Comparison of ENCODE assay signal across 1 cellular context in genomic region chr19:1446713-1447564, GRCh38.
TF ChIP-seq lines count a peak whose summit lies in the region.

No MANE protein-coding gene starts in this region.

TF ChIP-seq in HepG2, 621 proteins besides CTCF, POLR2A, EP300 and RAD21 (continued from another document and continues in another):
- TF ChIP-seq, protein P1, sequence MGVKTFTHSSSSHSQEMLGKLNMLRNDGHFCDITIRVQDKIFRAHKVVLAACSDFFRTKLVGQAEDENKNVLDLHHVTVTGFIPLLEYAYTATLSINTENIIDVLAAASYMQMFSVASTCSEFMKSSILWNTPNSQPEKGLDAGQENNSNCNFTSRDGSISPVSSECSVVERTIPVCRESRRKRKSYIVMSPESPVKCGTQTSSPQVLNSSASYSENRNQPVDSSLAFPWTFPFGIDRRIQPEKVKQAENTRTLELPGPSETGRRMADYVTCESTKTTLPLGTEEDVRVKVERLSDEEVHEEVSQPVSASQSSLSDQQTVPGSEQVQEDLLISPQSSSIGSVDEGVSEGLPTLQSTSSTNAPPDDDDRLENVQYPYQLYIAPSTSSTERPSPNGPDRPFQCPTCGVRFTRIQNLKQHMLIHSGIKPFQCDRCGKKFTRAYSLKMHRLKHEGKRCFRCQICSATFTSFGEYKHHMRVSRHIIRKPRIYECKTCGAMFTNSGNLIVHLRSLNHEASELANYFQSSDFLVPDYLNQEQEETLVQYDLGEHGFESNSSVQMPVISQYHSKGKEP (CRISPR knock-in tag; IDR thresholded peaks at IDR 0.05) = 0 out of 2 replicates have a peak, but pooled peaks have one; percentile 88
- TF ChIP-seq ZFP41 (CRISPR knock-in tag; IDR thresholded peaks at IDR 0.05; ENCODE audit: borderline replicate concordance) (no peak), FOXC1 (CRISPR knock-in tag; IDR thresholded peaks at IDR 0.05; ENCODE audit: borderline replicate concordance) (0 out of 2 replicates have a peak, but pooled peaks have one; percentile 47), ZNF761 (CRISPR knock-in tag; conservative IDR thresholded peaks at IDR 0.05) (no peak), IRF2 (CRISPR knock-in tag; IDR thresholded peaks at IDR 0.05) (no peak), FOXO1 (CRISPR knock-in tag; IDR thresholded peaks at IDR 0.05) (no peak), HES4 (CRISPR knock-in tag; IDR thresholded peaks at IDR 0.05; ENCODE audit: borderline replicate concordance) (peak; percentile 49; the same call in 1 of the 2 replicates), SP140L (CRISPR knock-in tag; IDR thresholded peaks at IDR 0.05; ENCODE audit: borderline replicate concordance) (no peak), TFE3 (CRISPR knock-in tag; IDR thresholded peaks at IDR 0.05) (peak; percentile 60; the same call in 1 of the 2 replicates), SAFB2 (CRISPR knock-in tag; IDR thresholded peaks at IDR 0.05; ENCODE audit: borderline replicate concordance, low read depth) (no peak), PAX8 (CRISPR knock-in tag; IDR thresholded peaks at IDR 0.05; ENCODE audit: borderline replicate concordance) (no peak), ZNF782 (CRISPR knock-in tag; IDR thresholded peaks at IDR 0.05; ENCODE audit: borderline replicate concordance) (no peak), PRMT3 (CRISPR knock-in tag; IDR thresholded peaks at IDR 0.05; ENCODE audit: borderline replicate concordance, low read depth) (0 out of 2 replicates have a peak, but pooled peaks have one; percentile 48), ISL2 (CRISPR knock-in tag; IDR thresholded peaks at IDR 0.05) (0 out of 2 replicates have a peak, but pooled peaks have one; percentile 38), ELF1 (CRISPR knock-in tag; IDR thresholded peaks at IDR 0.05) (no peak), IRF1 (CRISPR knock-in tag; IDR thresholded peaks at IDR 0.05; ENCODE audit: low read depth) (no peak), MTF2 (CRISPR knock-in tag; IDR thresholded peaks at IDR 0.05; ENCODE audit: borderline replicate concordance) (peak; percentile 69; the same call in 1 of the 2 replicates), STAT5B (CRISPR knock-in tag; IDR thresholded peaks at IDR 0.05) (peak; percentile 66; the same call in 1 of the 2 replicates), MYPOP (CRISPR knock-in tag; IDR thresholded peaks at IDR 0.05) (no peak), HBP1 (CRISPR knock-in tag; IDR thresholded peaks at IDR 0.05; ENCODE audit: low read depth) (peak; percentile 35; the same call in 1 of the 2 replicates), HNRNPLL (IDR thresholded peaks at IDR 0.05; ENCODE audit: low read depth, low read length, poor library complexity, severe bottlenecking) (no peak), ZBTB33 (CRISPR knock-in tag; IDR thresholded peaks at IDR 0.05) (no peak), ZNF564 (CRISPR knock-in tag; IDR thresholded peaks at IDR 0.05) (0 out of 2 replicates have a peak, but pooled peaks have one; percentile 41), ZNF691 (CRISPR knock-in tag; IDR thresholded peaks at IDR 0.05; ENCODE audit: borderline replicate concordance, low read depth) (no peak), ZNF563 (CRISPR knock-in tag; IDR thresholded peaks at IDR 0.05) (peak; percentile 52; the same call in 1 of the 2 replicates), HNRNPK (IDR thresholded peaks at IDR 0.05; ENCODE audit: low read depth, low read length, poor library complexity, severe bottlenecking) (no peak), ZFP36L1 (CRISPR knock-in tag; IDR thresholded peaks at IDR 0.05) (no peak), ZNF709 (CRISPR knock-in tag; IDR thresholded peaks at IDR 0.05) (peak; percentile 56; the same call in 1 of the 2 replicates), NFYC (CRISPR knock-in tag; IDR thresholded peaks at IDR 0.05) (no peak)
- TF ChIP-seq, protein P2, sequence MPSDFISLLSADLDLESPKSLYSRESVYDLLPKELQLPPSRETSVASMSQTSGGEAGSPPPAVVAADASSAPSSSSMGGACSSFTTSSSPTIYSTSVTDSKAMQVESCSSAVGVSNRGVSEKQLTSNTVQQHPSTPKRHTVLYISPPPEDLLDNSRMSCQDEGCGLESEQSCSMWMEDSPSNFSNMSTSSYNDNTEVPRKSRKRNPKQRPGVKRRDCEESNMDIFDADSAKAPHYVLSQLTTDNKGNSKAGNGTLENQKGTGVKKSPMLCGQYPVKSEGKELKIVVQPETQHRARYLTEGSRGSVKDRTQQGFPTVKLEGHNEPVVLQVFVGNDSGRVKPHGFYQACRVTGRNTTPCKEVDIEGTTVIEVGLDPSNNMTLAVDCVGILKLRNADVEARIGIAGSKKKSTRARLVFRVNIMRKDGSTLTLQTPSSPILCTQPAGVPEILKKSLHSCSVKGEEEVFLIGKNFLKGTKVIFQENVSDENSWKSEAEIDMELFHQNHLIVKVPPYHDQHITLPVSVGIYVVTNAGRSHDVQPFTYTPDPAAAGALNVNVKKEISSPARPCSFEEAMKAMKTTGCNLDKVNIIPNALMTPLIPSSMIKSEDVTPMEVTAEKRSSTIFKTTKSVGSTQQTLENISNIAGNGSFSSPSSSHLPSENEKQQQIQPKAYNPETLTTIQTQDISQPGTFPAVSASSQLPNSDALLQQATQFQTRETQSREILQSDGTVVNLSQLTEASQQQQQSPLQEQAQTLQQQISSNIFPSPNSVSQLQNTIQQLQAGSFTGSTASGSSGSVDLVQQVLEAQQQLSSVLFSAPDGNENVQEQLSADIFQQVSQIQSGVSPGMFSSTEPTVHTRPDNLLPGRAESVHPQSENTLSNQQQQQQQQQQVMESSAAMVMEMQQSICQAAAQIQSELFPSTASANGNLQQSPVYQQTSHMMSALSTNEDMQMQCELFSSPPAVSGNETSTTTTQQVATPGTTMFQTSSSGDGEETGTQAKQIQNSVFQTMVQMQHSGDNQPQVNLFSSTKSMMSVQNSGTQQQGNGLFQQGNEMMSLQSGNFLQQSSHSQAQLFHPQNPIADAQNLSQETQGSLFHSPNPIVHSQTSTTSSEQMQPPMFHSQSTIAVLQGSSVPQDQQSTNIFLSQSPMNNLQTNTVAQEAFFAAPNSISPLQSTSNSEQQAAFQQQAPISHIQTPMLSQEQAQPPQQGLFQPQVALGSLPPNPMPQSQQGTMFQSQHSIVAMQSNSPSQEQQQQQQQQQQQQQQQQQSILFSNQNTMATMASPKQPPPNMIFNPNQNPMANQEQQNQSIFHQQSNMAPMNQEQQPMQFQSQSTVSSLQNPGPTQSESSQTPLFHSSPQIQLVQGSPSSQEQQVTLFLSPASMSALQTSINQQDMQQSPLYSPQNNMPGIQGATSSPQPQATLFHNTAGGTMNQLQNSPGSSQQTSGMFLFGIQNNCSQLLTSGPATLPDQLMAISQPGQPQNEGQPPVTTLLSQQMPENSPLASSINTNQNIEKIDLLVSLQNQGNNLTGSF (CRISPR knock-in tag; IDR thresholded peaks at IDR 0.05) = peak; percentile 70; the same call in 1 of the 2 replicates
- TF ChIP-seq, protein P3, sequence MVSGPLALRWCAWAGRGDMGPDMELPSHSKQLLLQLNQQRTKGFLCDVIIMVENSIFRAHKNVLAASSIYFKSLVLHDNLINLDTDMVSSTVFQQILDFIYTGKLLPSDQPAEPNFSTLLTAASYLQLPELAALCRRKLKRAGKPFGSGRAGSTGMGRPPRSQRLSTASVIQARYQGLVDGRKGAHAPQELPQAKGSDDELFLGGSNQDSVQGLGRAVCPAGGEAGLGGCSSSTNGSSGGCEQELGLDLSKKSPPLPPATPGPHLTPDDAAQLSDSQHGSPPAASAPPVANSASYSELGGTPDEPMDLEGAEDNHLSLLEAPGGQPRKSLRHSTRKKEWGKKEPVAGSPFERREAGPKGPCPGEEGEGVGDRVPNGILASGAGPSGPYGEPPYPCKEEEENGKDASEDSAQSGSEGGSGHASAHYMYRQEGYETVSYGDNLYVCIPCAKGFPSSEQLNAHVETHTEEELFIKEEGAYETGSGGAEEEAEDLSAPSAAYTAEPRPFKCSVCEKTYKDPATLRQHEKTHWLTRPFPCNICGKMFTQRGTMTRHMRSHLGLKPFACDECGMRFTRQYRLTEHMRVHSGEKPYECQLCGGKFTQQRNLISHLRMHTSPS (CRISPR knock-in tag; IDR thresholded peaks at IDR 0.05; ENCODE audit: low read depth) = no peak
- TF ChIP-seq, protein P4, sequence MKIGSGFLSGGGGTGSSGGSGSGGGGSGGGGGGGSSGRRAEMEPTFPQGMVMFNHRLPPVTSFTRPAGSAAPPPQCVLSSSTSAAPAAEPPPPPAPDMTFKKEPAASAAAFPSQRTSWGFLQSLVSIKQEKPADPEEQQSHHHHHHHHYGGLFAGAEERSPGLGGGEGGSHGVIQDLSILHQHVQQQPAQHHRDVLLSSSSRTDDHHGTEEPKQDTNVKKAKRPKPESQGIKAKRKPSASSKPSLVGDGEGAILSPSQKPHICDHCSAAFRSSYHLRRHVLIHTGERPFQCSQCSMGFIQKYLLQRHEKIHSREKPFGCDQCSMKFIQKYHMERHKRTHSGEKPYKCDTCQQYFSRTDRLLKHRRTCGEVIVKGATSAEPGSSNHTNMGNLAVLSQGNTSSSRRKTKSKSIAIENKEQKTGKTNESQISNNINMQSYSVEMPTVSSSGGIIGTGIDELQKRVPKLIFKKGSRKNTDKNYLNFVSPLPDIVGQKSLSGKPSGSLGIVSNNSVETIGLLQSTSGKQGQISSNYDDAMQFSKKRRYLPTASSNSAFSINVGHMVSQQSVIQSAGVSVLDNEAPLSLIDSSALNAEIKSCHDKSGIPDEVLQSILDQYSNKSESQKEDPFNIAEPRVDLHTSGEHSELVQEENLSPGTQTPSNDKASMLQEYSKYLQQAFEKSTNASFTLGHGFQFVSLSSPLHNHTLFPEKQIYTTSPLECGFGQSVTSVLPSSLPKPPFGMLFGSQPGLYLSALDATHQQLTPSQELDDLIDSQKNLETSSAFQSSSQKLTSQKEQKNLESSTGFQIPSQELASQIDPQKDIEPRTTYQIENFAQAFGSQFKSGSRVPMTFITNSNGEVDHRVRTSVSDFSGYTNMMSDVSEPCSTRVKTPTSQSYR (CRISPR knock-in tag; IDR thresholded peaks at IDR 0.05; ENCODE audit: borderline replicate concordance) = 0 out of 2 replicates have a peak, but pooled peaks have one; percentile 23
